18 cellular contexts compared by ENCODE assay signal in the genomic region with DNA sequence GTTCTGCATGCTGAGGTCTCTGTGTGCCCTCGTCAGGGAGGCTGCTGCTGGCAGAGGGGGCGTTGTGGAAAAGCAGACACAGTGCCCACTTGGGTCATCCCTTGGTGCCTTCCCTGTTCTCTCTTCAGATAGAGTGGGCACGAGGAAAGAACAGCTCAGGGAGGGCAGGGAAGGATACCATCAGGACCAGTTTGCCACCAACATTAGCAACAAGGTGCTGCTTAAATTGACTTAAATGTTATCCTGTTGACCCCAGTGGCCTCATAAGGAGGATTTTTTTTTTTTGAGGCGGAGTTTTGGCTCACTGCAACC.
DNase-seq lines count a peak whose midpoint lies in the region; ATAC-seq and TF ChIP-seq lines count a peak whose summit lies in the region.
"Had no signal": no experiment of that assay in that cellular context is flagged by ENCODE, and none has a peak within 500 bp of the region (broad histone marks: within the 10 kb centered on the region; RNA-seq: fewer than 3 reads in every experiment).

No MANE protein-coding gene starts in this region.

- H3K27ac Mint-ChIP-seq in activated T-cell treated with anti-CD3 and anti-CD28 coated beads, Interleukin-2, amount 50 U/mL, for 24 hours = peak overlapping the region; percentile 80
- peak overlapping the region; percentile 56 for H3K27ac Mint-ChIP-seq in stimulated activated effector memory CD8-positive, alpha-beta T cell treated with anti-CD3 and anti-CD28 coated beads, Interleukin-12 subunit alpha, Interleukin-12 subunit beta, amount 100 ng/mL, for 72 hours
- H3K27ac Mint-ChIP-seq in naive thymus-derived CD8-positive, alpha-beta T cell = peak overlapping the region in 1 of 10 donors; percentile 7
- H3K27ac Mint-ChIP-seq: CD8-positive, alpha-beta T cell; HFFc6 had no signal

- no peak for ATAC-seq in stimulated activated effector memory CD8-positive, alpha-beta T cell treated with anti-CD3 and anti-CD28 coated beads, Interleukin-12 subunit alpha, Interleukin-12 subunit beta, amount 100 ng/mL, for 72 hours
- ATAC-seq in HG03439 (IDR thresholded peaks at IDR 0.05; ENCODE audit: unreplicated experiment) = no peak
- ATAC-seq in naive thymus-derived CD8-positive, alpha-beta T cell = no peak
- ATAC-seq: A549; CD8-positive, alpha-beta T cell; HCT116 had no signal

- H3K27me3 Mint-ChIP-seq in activated T-cell treated with anti-CD3 and anti-CD28 coated beads, Interleukin-2, amount 50 U/mL, for 24 hours = no peaks in the 10 kb centered on the region
- H3K27me3 Mint-ChIP-seq in naive thymus-derived CD8-positive, alpha-beta T cell = no peaks in the 10 kb centered on the region

- no peak overlapping the region for H2AFZ ChIP-seq in OCI-LY7 (ENCODE audit: low read length)

- peak overlapping the region; percentile 94 for H3K27ac ChIP-seq in OCI-LY7 (ENCODE audit: low read depth, low read length, poor library complexity, severe bottlenecking)
- peak overlapping the region; percentile 84 for H3K27ac ChIP-seq in caudate nucleus (ENCODE audit: low read depth, low read length)
- H3K27ac ChIP-seq: 22Rv1, A549 had no signal

- no peak for TF ChIP-seq CTCF in OCI-LY7 (conservative IDR thresholded peaks at IDR 0.05; ENCODE audit: low read length)

- H3K9me3 Mint-ChIP-seq in activated T-cell treated with anti-CD3 and anti-CD28 coated beads, Interleukin-2, amount 50 U/mL, for 24 hours = no peaks in the 10 kb centered on the region
- no peaks in the 10 kb centered on the region for H3K9me3 Mint-ChIP-seq in stimulated activated effector memory CD8-positive, alpha-beta T cell treated with anti-CD3 and anti-CD28 coated beads, Interleukin-12 subunit alpha, Interleukin-12 subunit beta, amount 100 ng/mL, for 72 hours
- no peaks in the 10 kb centered on the region for H3K9me3 Mint-ChIP-seq in naive thymus-derived CD8-positive, alpha-beta T cell
- H3K9me3 Mint-ChIP-seq: CD8-positive, alpha-beta T cell; HFFc6 had no signal

- no peaks in the 10 kb centered on the region for H3K9me2 ChIP-seq in OCI-LY7 (ENCODE audit: insufficient read depth, low read length)

- no peak overlapping the region for H3K4me3 ChIP-seq in OCI-LY7 (ENCODE audit: low read depth, low read length, poor library complexity, severe bottlenecking)
- H3K4me3 ChIP-seq: A549 had no signal

- peaks cover 4% of the 10 kb centered on the region for H3K4me1 Mint-ChIP-seq in activated T-cell treated with anti-CD3 and anti-CD28 coated beads, Interleukin-2, amount 50 U/mL, for 24 hours (ENCODE audit: low read depth)
- H3K4me1 Mint-ChIP-seq in stimulated activated effector memory CD8-positive, alpha-beta T cell treated with anti-CD3 and anti-CD28 coated beads, Interleukin-12 subunit alpha, Interleukin-12 subunit beta, amount 100 ng/mL, for 72 hours = peaks cover 16% of the 10 kb centered on the region
- H3K4me1 Mint-ChIP-seq in naive thymus-derived CD8-positive, alpha-beta T cell = peaks cover 0 to 36% (median 3%) of the 10 kb centered on the region in 4 donors

- CTCF ChIA-PET in OCI-LY7 (lab: Charles Lee; ENCODE audit: unreplicated experiment) = no interaction called here

- peaks cover 89% of the 10 kb centered on the region for H3K36me3 Mint-ChIP-seq in activated T-cell treated with anti-CD3 and anti-CD28 coated beads, Interleukin-2, amount 50 U/mL, for 24 hours (ENCODE audit: low read depth)
- peaks cover 24% of the 10 kb centered on the region for H3K36me3 Mint-ChIP-seq in stimulated activated effector memory CD8-positive, alpha-beta T cell treated with anti-CD3 and anti-CD28 coated beads, Interleukin-12 subunit alpha, Interleukin-12 subunit beta, amount 100 ng/mL, for 72 hours
- peaks cover 0 to 66% (median 2%) of the 10 kb centered on the region in 3 donors for H3K36me3 Mint-ChIP-seq in naive thymus-derived CD8-positive, alpha-beta T cell

- no TSS peak for BruUV-seq in OCI-LY7 (replicated peaks; lab: Mats Ljungman, UMichigan)

- H3K9me3 ChIP-seq in OCI-LY7 (ENCODE audit: low read length) = no peaks in the 10 kb centered on the region
- H3K9me3 ChIP-seq: A549 had no signal

- H3K36me3 ChIP-seq in OCI-LY7 (ENCODE audit: insufficient read depth, low read length) = peaks cover 26% of the 10 kb centered on the region

- intact Hi-C loops in OCI-LY7 (cut with micrococcal nuclease; ENCODE audit: unreplicated experiment) = loop anchor here (5.0 kb wide), 1 partner anchor 404 kb away; no protein-coding TSS in a partner anchor

- H3K4me1 ChIP-seq in OCI-LY7 (ENCODE audit: insufficient read depth, low read length, poor library complexity, severe bottlenecking) = peaks cover 59% of the 10 kb centered on the region
- H3K4me1 ChIP-seq: A549 had no signal

- no peaks in the 10 kb centered on the region for H3K79me2 ChIP-seq in OCI-LY7 (ENCODE audit: insufficient read depth, low read depth, low read length)

- no peak for DNase-seq in activated T-cell treated with anti-CD3 and anti-CD28 coated beads, Interleukin-2, amount 50 U/mL, for 24 hours
- DNase-seq in activated T-cell treated with anti-CD3 and anti-CD28 coated beads, Interleukin-2, amount 50 U/mL, for 48 hours = no peak
- DNase-seq in OCI-LY7 (ENCODE audit: low spot score) = no peak
- no peak for DNase-seq in caudate nucleus (lab: John Stamatoyannopoulos, UW)
- no peak for DNase-seq in stimulated activated effector memory CD8-positive, alpha-beta T cell treated with anti-CD3 and anti-CD28 coated beads, Interleukin-12 subunit alpha, Interleukin-12 subunit beta, amount 100 ng/mL, for 72 hours (ENCODE audit: low spot score in 2 of 2)
- DNase-seq in naive thymus-derived CD8-positive, alpha-beta T cell = no peak
- DNase-seq in germinal center (ENCODE audit: low spot score) = no peak
- DNase-seq: AML-193; Calu3; CD8-positive, alpha-beta T cell; GF-D8; GOT3; H7; HFFc6 had no signal

- H3K4me2 ChIP-seq in OCI-LY7 (ENCODE audit: low read length) = peak overlapping the region; percentile 72
- H3K4me2 ChIP-seq: A549 had no signal

- H4K20me1 ChIP-seq in OCI-LY7 (ENCODE audit: insufficient read depth, low read length) = no peaks in the 10 kb centered on the region

- no peak overlapping the region for H3K4me3 Mint-ChIP-seq in activated T-cell treated with anti-CD3 and anti-CD28 coated beads, Interleukin-2, amount 50 U/mL, for 24 hours
- no peak overlapping the region for H3K4me3 Mint-ChIP-seq in stimulated activated effector memory CD8-positive, alpha-beta T cell treated with anti-CD3 and anti-CD28 coated beads, Interleukin-12 subunit alpha, Interleukin-12 subunit beta, amount 100 ng/mL, for 72 hours
- H3K4me3 Mint-ChIP-seq in naive thymus-derived CD8-positive, alpha-beta T cell = no peak overlapping the region
- H3K4me3 Mint-ChIP-seq: CD8-positive, alpha-beta T cell; HFFc6 had no signal

- POLR2A ChIA-PET in OCI-LY7 (lab: Charles Lee) = interaction anchor here (0.7 to 1.9 kb wide), 3 partner anchors 52 to 133 kb away, joined by 3 to 8 read pairs (median 5); no protein-coding TSS in a partner anchor
- POLR2A ChIA-PET in naive thymus-derived CD8-positive, alpha-beta T cell (lab: Charles Lee) = interaction anchor here (0.8 kb wide), 1 partner anchor 28 kb away, joined by 3 read pairs; no protein-coding TSS in a partner anchor
